Comparison of ENCODE assay signal across 8 cellular contexts in genomic region chr17:42067371-42068180, GRCh38. TPM values are rescaled to one million over a fixed set of nuclear protein-coding genes. Genes with fewer than 3 reads are reported as not detected.
DNase-seq lines count a peak whose midpoint lies in the region; ATAC-seq and TF ChIP-seq lines count a peak whose summit lies in the region.

No MANE protein-coding gene starts in this region.

- TF ChIP-seq POLR2A in prostate gland (IDR thresholded peaks at IDR 0.05) = no peak

- intact Hi-C loops in head of caudate nucleus (cut with DNase I) (no loop called here), prostate gland (cut with DNase I) (loop anchor here (5.0 kb wide), 1 partner anchor 50 kb away; no protein-coding TSS in a partner anchor)

- peaks cover 19% of the 10 kb centered on the region for H3K27me3 Mint-ChIP-seq in GM23338 (ENCODE audit: insufficient read depth, low read depth, poor library complexity)

- H2AFZ ChIP-seq in GM23338 = no peak overlapping the region

- peak; percentile 73 for ATAC-seq in GM23338

- WGBS in prostate gland = 39% methylated on average over 14 of the region's 14 CpGs

- H3K27ac Mint-ChIP-seq in GM23338 = no peak overlapping the region

- H4K20me1 ChIP-seq in GM23338 (replicated peaks; ENCODE audit: insufficient read depth) = no peaks in the 10 kb centered on the region

- DNase-seq in AG10803 (ENCODE audit: low read depth) (peak; percentile 24), GM23338 (ENCODE audit: low spot score) (peak; percentile 87), RPMI7951 (ENCODE audit: low read depth) (peak; percentile 35), head of caudate nucleus (peak; percentile 15 to 89 (median 69)), prostate gland (ENCODE audit: low spot score) (peak; percentile 61), NCI-H187 treated with DMSO at 0.1 percent for 48 hours (lab: John Stamatoyannopoulos, UW) (no peak), SIG-M5 treated with dmso at 0.1 percent for 504 hours (lab: John Stamatoyannopoulos, UW; ENCODE audit: unreplicated experiment) (no peak)
- peak; percentile 53 for DNase-seq in activated effector memory CD4-positive, alpha-beta T cell treated with Interleukin-2 at 50 U/mL for 16 hours

- 0 out of 2 replicates have a peak, but pooled peaks cover under 1% of the 10 kb centered on the region for H3K27me3 ChIP-seq in GM23338 (ENCODE audit: insufficient read depth)
- H3K27me3 ChIP-seq in prostate gland (replicated peaks; ENCODE audit: insufficient read depth) = no peaks in the 10 kb centered on the region

- no peaks in the 10 kb centered on the region for H3K36me3 ChIP-seq in GM23338 (ENCODE audit: insufficient read depth)
- no peaks in the 10 kb centered on the region for H3K36me3 ChIP-seq in prostate gland

- H3K9me2 ChIP-seq in GM23338 (ENCODE audit: insufficient read depth) = no peaks in the 10 kb centered on the region

- no peak overlapping the region for H3K4me3 Mint-ChIP-seq in GM23338

- H3K4me1 ChIP-seq in GM23338 (ENCODE audit: insufficient read depth) (peaks cover 9% of the 10 kb centered on the region; the same call in 1 of the 2 replicates), prostate gland (replicated peaks) (no peaks in the 10 kb centered on the region)

- H3K27ac ChIP-seq in GM23338 (ENCODE audit: low read depth) (no peak overlapping the region), prostate gland (no peak overlapping the region)

- H3K4me1 Mint-ChIP-seq in GM23338 = peaks cover 36% of the 10 kb centered on the region

- TF ChIP-seq CTCF in AG10803 (conservative IDR thresholded peaks at IDR 0.05; ENCODE audit: low read length) (peak; percentile 84), GM23338 (conservative IDR thresholded peaks at IDR 0.05; ENCODE audit: low read depth in 2 of 2) (peak; percentile 84 to 99), prostate gland (IDR thresholded peaks at IDR 0.05) (peak; percentile 76 to 86 (median 82))

- no peaks in the 10 kb centered on the region for H3K9me3 Mint-ChIP-seq in GM23338

- no peak overlapping the region for H3K4me3 ChIP-seq in AG10803 (ENCODE audit: low read length)
- H3K4me3 ChIP-seq in GM23338 = no peak overlapping the region
- no peak overlapping the region for H3K4me3 ChIP-seq in prostate gland

- no peaks in the 10 kb centered on the region for H3K36me3 Mint-ChIP-seq in GM23338 (ENCODE audit: low read depth)

- no peaks in the 10 kb centered on the region for H3K9me3 ChIP-seq in prostate gland

- H3F3A ChIP-seq in GM23338 (replicated peaks; ENCODE audit: low read depth) = 0 out of 2 replicates have a peak, but pooled peaks cover 3% of the 10 kb centered on the region

- H3K4me2 ChIP-seq in GM23338 = no peak overlapping the region

- no peaks in the 10 kb centered on the region for H3K79me2 ChIP-seq in GM23338 (replicated peaks; ENCODE audit: insufficient read depth)

TF ChIP-seq in GM23338, 12 proteins besides CTCF, POLR2A, EP300 and RAD21:
- TF ChIP-seq POLR2AphosphoS5 (IDR thresholded peaks at IDR 0.05; ENCODE audit: low read depth) = no peak
- TF ChIP-seq ZNF462 (CRISPR knock-in tag; IDR thresholded peaks at IDR 0.05) = peak; percentile 58; the same call in 1 of the 2 replicates

RNA-seq across cellular contexts. Expression of gene C17orf113, which starts 17.2 kb away (rescaled TPM):
- 1.8 and 2.1 TPM in 2 replicates for total RNA-seq in GM23338 (2014; rRNA removed; shearing (Covaris generic))
- 0.29 and 0.38 TPM in 2 replicates for polyA plus RNA-seq in GM23338 (2016; fragmentation: Nextera tagmentation; extraction: Ambion mirVana)
- total RNA-seq in RPMI7951 (2014; rRNA removed; shearing (Covaris generic)) = 0.10 and 0.24 TPM in 2 replicates
- total RNA-seq in prostate gland = 1 to 10 TPM; 4.2 to 4.8 TPM

RNA-seq across cellular contexts. Expression of gene ZNF385C, which starts 30.7 kb away (rescaled TPM):
- total RNA-seq in GM23338 (2014; rRNA removed; shearing (Covaris generic)) = 1.9 and 4.6 TPM in 2 replicates
- 2.5 and 3.1 TPM in 2 replicates for polyA plus RNA-seq in GM23338 (2016; fragmentation: Nextera tagmentation; extraction: Ambion mirVana)
- total RNA-seq in RPMI7951 (2014; rRNA removed; shearing (Covaris generic)) = not detected in 2 replicates
- 10 to 100 TPM in 1 of 2 donors, 1 to 10 TPM in 1; 2.3 to 11.8 TPM for total RNA-seq in prostate gland

RNA-seq across cellular contexts. Expression of gene DHX58, which starts 44.9 kb away (rescaled TPM):
- 4.1 and 10.5 TPM in 2 replicates for total RNA-seq in GM23338 (2014; rRNA removed; shearing (Covaris generic))
- polyA plus RNA-seq in GM23338 (2016; fragmentation: Nextera tagmentation; extraction: Ambion mirVana) = 5.4 and 6.6 TPM in 2 replicates
- total RNA-seq in RPMI7951 (2014; rRNA removed; shearing (Covaris generic)) = 4.2 and 4.8 TPM in 2 replicates
- total RNA-seq in prostate gland = 10 to 100 TPM; 26.7 to 38.6 TPM

RNA-seq across cellular contexts. Expression of gene NKIRAS2, which starts 47.7 kb away (rescaled TPM):
- total RNA-seq in GM23338 (2014; rRNA removed; shearing (Covaris generic)) = 42.5 and 52.9 TPM in 2 replicates
- 31.3 and 31.7 TPM in 2 replicates for polyA plus RNA-seq in GM23338 (2016; fragmentation: Nextera tagmentation; extraction: Ambion mirVana)
- total RNA-seq in RPMI7951 (2014; rRNA removed; shearing (Covaris generic)) = 36.2 and 38.0 TPM in 2 replicates
- total RNA-seq in prostate gland = 10 to 100 TPM; 38.8 to 98.8 TPM

RNA-seq across cellular contexts. Expression of gene DNAJC7, which starts 50.3 kb away (rescaled TPM):
- total RNA-seq in GM23338 (2014; rRNA removed; shearing (Covaris generic)) = 119 and 139 TPM in 2 replicates
- 136 and 141 TPM in 2 replicates for polyA plus RNA-seq in GM23338 (2016; fragmentation: Nextera tagmentation; extraction: Ambion mirVana)
- total RNA-seq in RPMI7951 (2014; rRNA removed; shearing (Covaris generic)) = 63.1 and 65.7 TPM in 2 replicates
- 10 to 100 TPM; 57.8 to 60.4 TPM for total RNA-seq in prostate gland

Comparison
In these comparisons a context has a peak if more than half of its experiments do, and no peak if none do; other contexts are left out.
1. DNase-seq: peak in AG10803 (single experiment), GM23338 (single experiment), RPMI7951 (single experiment), activated effector memory CD4-positive, alpha-beta T cell treated with Interleukin-2 at 50 U/mL for 16 hours (single experiment), head of caudate nucleus (42 of 42) and prostate gland (single experiment); none in NCI-H187 treated with DMSO at 0.1 percent for 48 hours (single experiment) and SIG-M5 treated with dmso at 0.1 percent for 504 hours (single experiment).
2. Peak in every context shown above with its lines, with median percentiles within 50 percentile points of each other: CTCF ChIP-seq.